1 cellular context compared by ENCODE assay signal in genomic region chr11:93719310-93719709, GRCh38.
TF ChIP-seq lines count a peak whose summit lies in the region.

No MANE protein-coding gene starts in this region.

TF ChIP-seq in SK-N-SH treated with all-trans-retinoic acid at 6 μM for 48 hours, 23 proteins besides CTCF, POLR2A, EP300 and RAD21 (continued from another document):
- TF ChIP-seq, protein P1, sequence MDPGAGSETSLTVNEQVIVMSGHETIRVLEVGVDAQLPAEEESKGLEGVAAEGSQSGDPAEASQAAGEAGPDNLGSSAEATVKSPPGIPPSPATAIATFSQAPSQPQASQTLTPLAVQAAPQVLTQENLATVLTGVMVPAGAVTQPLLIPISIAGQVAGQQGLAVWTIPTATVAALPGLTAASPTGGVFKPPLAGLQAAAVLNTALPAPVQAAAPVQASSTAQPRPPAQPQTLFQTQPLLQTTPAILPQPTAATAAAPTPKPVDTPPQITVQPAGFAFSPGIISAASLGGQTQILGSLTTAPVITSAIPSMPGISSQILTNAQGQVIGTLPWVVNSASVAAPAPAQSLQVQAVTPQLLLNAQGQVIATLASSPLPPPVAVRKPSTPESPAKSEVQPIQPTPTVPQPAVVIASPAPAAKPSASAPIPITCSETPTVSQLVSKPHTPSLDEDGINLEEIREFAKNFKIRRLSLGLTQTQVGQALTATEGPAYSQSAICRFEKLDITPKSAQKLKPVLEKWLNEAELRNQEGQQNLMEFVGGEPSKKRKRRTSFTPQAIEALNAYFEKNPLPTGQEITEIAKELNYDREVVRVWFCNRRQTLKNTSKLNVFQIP (CRISPR knock-in tag; IDR thresholded peaks at IDR 0.05; ENCODE audit: borderline replicate concordance, low read depth): no peak
- TF ChIP-seq ISL1 (CRISPR knock-in tag; IDR thresholded peaks at IDR 0.05): no peak
- TF ChIP-seq CSDC2 (CRISPR knock-in tag; IDR thresholded peaks at IDR 0.05): no peak
- TF ChIP-seq, protein P2, sequence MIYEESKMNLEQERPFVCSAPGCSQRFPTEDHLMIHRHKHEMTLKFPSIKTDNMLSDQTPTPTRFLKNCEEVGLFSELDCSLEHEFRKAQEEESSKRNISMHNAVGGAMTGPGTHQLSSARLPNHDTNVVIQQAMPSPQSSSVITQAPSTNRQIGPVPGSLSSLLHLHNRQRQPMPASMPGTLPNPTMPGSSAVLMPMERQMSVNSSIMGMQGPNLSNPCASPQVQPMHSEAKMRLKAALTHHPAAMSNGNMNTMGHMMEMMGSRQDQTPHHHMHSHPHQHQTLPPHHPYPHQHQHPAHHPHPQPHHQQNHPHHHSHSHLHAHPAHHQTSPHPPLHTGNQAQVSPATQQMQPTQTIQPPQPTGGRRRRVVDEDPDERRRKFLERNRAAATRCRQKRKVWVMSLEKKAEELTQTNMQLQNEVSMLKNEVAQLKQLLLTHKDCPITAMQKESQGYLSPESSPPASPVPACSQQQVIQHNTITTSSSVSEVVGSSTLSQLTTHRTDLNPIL (CRISPR knock-in tag; IDR thresholded peaks at IDR 0.05; ENCODE audit: low read depth): no peak
